9 cellular contexts compared by ENCODE assay signal in genomic region chr7:114082934-114083647, GRCh38.
DNase-seq lines count a peak whose midpoint lies in the region; ATAC-seq, FAIRE-seq and TF ChIP-seq lines count a peak whose summit lies in the region.
"Had no signal": no experiment of that assay in that cellular context is flagged by ENCODE, and none has a peak within 500 bp of the region (broad histone marks: within the 10 kb centered on the region; RNA-seq: fewer than 3 reads in every experiment).

No MANE protein-coding gene starts in this region.

- CTCF ChIA-PET in H1 (lab: Charles Lee; ENCODE audit: partially characterized antibody): interaction anchor here (0.8 to 3.7 kb wide), 10 partner anchors 133 to 1597 kb away, joined by 3 to 27 read pairs (median 3); partner anchors contain the start of gene FOXP2
- CTCF ChIA-PET in PC-3 (lab: Charles Lee): no interaction called here

- POLR2A ChIA-PET in H1 (lab: Charles Lee; ENCODE audit: partially characterized antibody): interaction anchor here (0.7 kb wide), 1 partner anchor 841 kb away, joined by 3 read pairs; no protein-coding TSS in a partner anchor
- POLR2A ChIA-PET in PC-3 (lab: Charles Lee; ENCODE audit: unreplicated experiment): no interaction called here

- in situ Hi-C loops in transverse colon (cut with MboI; ENCODE audit: low pct_ligation_motif_present in 1 of 4, low pct_unique_long_range_greater_than_20kb in 1 of 4, low sequenced_read_pairs in 3 of 4): loop anchor here in 3 of 4 donors (10.0 to 25.0 kb wide), 4 partner anchors 329 to 579 kb away; partner anchors contain the start of gene FOXP2 (in 3 of the 3)

- no peaks in the 10 kb centered on the region for H3K79me1 ChIP-seq in H1 (ENCODE audit: low read depth, low read length)

- TF ChIP-seq CTCF in H1 (IDR thresholded peaks at IDR 0.05; ENCODE audit: control extremely low read depth in 1 of 3, insufficient read depth in 1 of 3, low read depth in 1 of 3, low read length in 3 of 3) (no peak), transverse colon (IDR thresholded peaks at IDR 0.05) (no peak), PC-3 (conservative IDR thresholded peaks at IDR 0.05; ENCODE audit: low read depth, low read length) (no peak)

- H2BK15ac ChIP-seq in H1 (ENCODE audit: low read length): no peak overlapping the region; the same call in 1 of the 2 replicates

- no peak overlapping the region for H2BK120ac ChIP-seq in H1 (replicated peaks; ENCODE audit: low read depth, low read length)

- H3K4me3 Mint-ChIP-seq in activated CD4-positive, alpha-beta T cell treated with anti-CD3 and anti-CD28 coated beads, Interleukin-2, amount 10 ng/mL, durations not matched to agents 24 days and 14 days: peak overlapping the region; percentile 34
- H3K4me3 Mint-ChIP-seq in memory B cell: peak overlapping the region; percentile 37

- no peak overlapping the region for H4K91ac ChIP-seq in H1 (replicated peaks; ENCODE audit: insufficient read length, low read length)

- H3K4me3 ChIP-seq in H1 (ENCODE audit: extremely low read depth in 1 of 4, insufficient read depth in 2 of 4, low read depth in 3 of 4, low read length in 4 of 4) (peak overlapping the region; percentile 44 to 71 (median 59)), transverse colon (peak overlapping the region; percentile 31 to 71 (median 67)), PC-3 (ENCODE audit: low read length) (no peak overlapping the region)
- H3K4me3 ChIP-seq: BLaER1 had no signal

- H3K36me3 Mint-ChIP-seq in activated CD4-positive, alpha-beta T cell treated with anti-CD3 and anti-CD28 coated beads, Interleukin-2, amount 10 ng/mL, durations not matched to agents 24 days and 14 days (ENCODE audit: low read depth): no peaks in the 10 kb centered on the region
- H3K36me3 Mint-ChIP-seq in memory B cell: no peaks in the 10 kb centered on the region

- no peak; a peak in 1 of 4 replicates for TF ChIP-seq RAD21 in H1 (IDR thresholded peaks at IDR 0.05 in 1 of 2, conservative IDR thresholded peaks at IDR 0.05 in 1 of 2; ENCODE audit: low read depth in 2 of 2, low read length in 2 of 2)

- WGBS in H1 (ENCODE audit: extremely low coverage in 1 of 2, insufficient coverage in 1 of 2, insufficient read length in 1 of 2, insufficient replicate concordance in 2 of 2, low coverage in 1 of 2, low lambda C conversion rate in 2 of 2, missing lambda C conversion rate in 1 of 2), 2 experiments: 1% methylated on average over 43 of the region's 45 CpGs; no CpG with 5 or more reads in 1 of the 2 experiments
- 0 to 3% methylated on average over 6 to 45 of the region's 45 CpGs for WGBS in transverse colon (ENCODE audit: low coverage in 1 of 2), 2 donors

- H3K79me2 ChIP-seq in H1 (ENCODE audit: control insufficient read depth in 1 of 2, insufficient read depth in 2 of 2, low read length in 2 of 2) (no peaks in the 10 kb centered on the region), PC-3 (ENCODE audit: low read length) (no peaks in the 10 kb centered on the region)

- no peak overlapping the region for H3K56ac ChIP-seq in H1 (replicated peaks; ENCODE audit: insufficient read length, low read depth, low read length)

- H3K9me3 Mint-ChIP-seq in activated CD4-positive, alpha-beta T cell treated with anti-CD3 and anti-CD28 coated beads, Interleukin-2, amount 10 ng/mL, durations not matched to agents 24 days and 14 days: peaks cover 4% of the 10 kb centered on the region
- H3K9me3 Mint-ChIP-seq in memory B cell: no peaks in the 10 kb centered on the region

- H4K5ac ChIP-seq in H1 (ENCODE audit: insufficient read length, low read depth, low read length): no peak overlapping the region

- no peak overlapping the region for H2BK20ac ChIP-seq in H1 (ENCODE audit: low read length)

- no peak overlapping the region for H3K14ac ChIP-seq in H1 (ENCODE audit: insufficient read length)

- H3K9ac ChIP-seq in H1 (replicated peaks in 1 of 4; ENCODE audit: extremely low read depth in 1 of 4, low read depth in 3 of 4, low read length in 3 of 4) (0 out of 7 replicates have a peak overlapping the region, but pooled peaks of 1 of the 4 experiments have one; percentile 24), PC-3 (ENCODE audit: low read length) (no peak overlapping the region)
- H3K9ac ChIP-seq: BLaER1 had no signal

- H4K20me1 ChIP-seq in H1 (replicated peaks in 1 of 2; ENCODE audit: control insufficient read depth in 1 of 2, insufficient read depth in 2 of 2, low read length in 2 of 2) (no peaks in the 10 kb centered on the region), PC-3 (ENCODE audit: low read length) (no peaks in the 10 kb centered on the region)

- peaks cover 34% of the 10 kb centered on the region for H3K4me1 Mint-ChIP-seq in activated CD4-positive, alpha-beta T cell treated with anti-CD3 and anti-CD28 coated beads, Interleukin-2, amount 10 ng/mL, durations not matched to agents 24 days and 14 days
- peaks cover 37% of the 10 kb centered on the region for H3K4me1 Mint-ChIP-seq in memory B cell

- DNase-seq in activated CD4-positive, alpha-beta T cell treated with anti-CD3 and anti-CD28 coated beads, Interleukin-2, amount 10 ng/mL, durations not matched to agents 24 days and 14 days: peak; percentile 61
- no peak for DNase-seq in activated CD4-positive, alpha-beta T cell treated with anti-CD3 and anti-CD28 coated beads for 1 hour
- DNase-seq in H1 (ENCODE audit: low read depth in 1 of 2, low spot score in 2 of 2): peak in 1 of 2 experiments; percentile 75
- peak in 1 of 2 donors; percentile 11 for DNase-seq in memory B cell (ENCODE audit: low spot score in 2 of 2)
- peak; percentile 46 for DNase-seq in transverse colon
- DNase-seq in DMS114 treated with DMSO at 0.1 percent for 48 hours (lab: John Stamatoyannopoulos, UW; ENCODE audit: unreplicated experiment): no peak
- no peak for DNase-seq in PC-3

- H3K4ac ChIP-seq in H1 (replicated peaks; ENCODE audit: insufficient read length, low read depth, low read length): no peak overlapping the region

- intact Hi-C loops in activated CD4-positive, alpha-beta T cell treated with anti-CD3 and anti-CD28 coated beads, Interleukin-2, amount 10 ng/mL, durations not matched to agents 24 days and 14 days (cut with micrococcal nuclease): loop anchor here (5.0 to 10.0 kb wide), 5 partner anchors 332 to 1829 kb away; partner anchors contain the start of gene FOXP2
- intact Hi-C loops in transverse colon (cut with DNase I; ENCODE audit: low total_unique reads) (loop anchor here (10.0 kb wide), 2 partner anchors 582 to 842 kb away; partner anchors contain the start of gene MDFIC), PC-3 (cut with micrococcal nuclease) (loop anchor here (1.0 to 5.0 kb wide), 5 partner anchors 322 to 1827 kb away; no protein-coding TSS in a partner anchor)

- H3K23me2 ChIP-seq in H1 (ENCODE audit: low read depth, low read length): peaks cover 36% of the 10 kb centered on the region

- no peak overlapping the region for H4K8ac ChIP-seq in H1 (ENCODE audit: extremely low read depth, insufficient read depth, low read length)

- TF ChIP-seq EP300 in H1 (IDR thresholded peaks at IDR 0.05; ENCODE audit: borderline replicate concordance in 1 of 2, low read depth in 2 of 2, low read length in 2 of 2): no peak
- no peak for TF ChIP-seq EP300 in transverse colon (IDR thresholded peaks at IDR 0.05; ENCODE audit: low read depth)

- peaks cover 74% of the 10 kb centered on the region for H3K27me3 Mint-ChIP-seq in activated CD4-positive, alpha-beta T cell treated with anti-CD3 and anti-CD28 coated beads, Interleukin-2, amount 10 ng/mL, durations not matched to agents 24 days and 14 days
- peaks cover 38% of the 10 kb centered on the region for H3K27me3 Mint-ChIP-seq in memory B cell

- H3K36me3 ChIP-seq in H1 (ENCODE audit: control insufficient read depth in 2 of 4, insufficient read depth in 4 of 4, low read length in 3 of 4): no peaks in the 10 kb centered on the region; a peak in 1 of 8 replicates
- no peaks in the 10 kb centered on the region for H3K36me3 ChIP-seq in transverse colon
- H3K36me3 ChIP-seq in PC-3 (ENCODE audit: low read depth, low read length): no peaks in the 10 kb centered on the region
- H3K36me3 ChIP-seq: BLaER1 had no signal

- no peak overlapping the region for H3K27ac Mint-ChIP-seq in activated CD4-positive, alpha-beta T cell treated with anti-CD3 and anti-CD28 coated beads, Interleukin-2, amount 10 ng/mL, durations not matched to agents 24 days and 14 days
- no peak overlapping the region for H3K27ac Mint-ChIP-seq in memory B cell

- H3K9me2 ChIP-seq in PC-3 (replicated peaks; ENCODE audit: low read length): no peaks in the 10 kb centered on the region

- H3K9me3 ChIP-seq in H1 (ENCODE audit: insufficient read depth in 2 of 2, low read depth in 1 of 2, low read length in 1 of 2): no peaks in the 10 kb centered on the region
- H3K9me3 ChIP-seq in transverse colon: no peaks in the 10 kb centered on the region
- no peaks in the 10 kb centered on the region for H3K9me3 ChIP-seq in PC-3 (ENCODE audit: low read length)

- H2BK5ac ChIP-seq in H1 (ENCODE audit: low read depth, low read length): no peak overlapping the region

- TF ChIP-seq POLR2A in H1 (IDR thresholded peaks at IDR 0.05; ENCODE audit: control extremely low read depth in 1 of 2, low read depth in 2 of 2, low read length in 2 of 2) (no peak), transverse colon (IDR thresholded peaks at IDR 0.05) (no peak)

- H3F3A ChIP-seq in PC-3 (ENCODE audit: low read length, unreplicated experiment): no peaks in the 10 kb centered on the region

- H3K27me3 ChIP-seq in H1 (replicated peaks in 1 of 4; ENCODE audit: control insufficient read depth in 3 of 4, extremely low read depth in 1 of 4, insufficient read depth in 3 of 4, low read length in 3 of 4) (peaks cover 31 to 62% (median 51%) of the 10 kb centered on the region in 4 experiments; a peak in 6 of 7 replicates), transverse colon (peaks cover 49% of the 10 kb centered on the region), PC-3 (ENCODE audit: low read length) (peaks cover 90% of the 10 kb centered on the region)

- no peak overlapping the region for H3K27ac ChIP-seq in H1 (ENCODE audit: low read depth, low read length)
- H3K27ac ChIP-seq in transverse colon: peak overlapping the region; percentile 95 to 98 (median 96)
- H3K27ac ChIP-seq in PC-3 (ENCODE audit: low read length): no peak overlapping the region
- H3K27ac ChIP-seq: BLaER1 had no signal

- no TSS peak for BruUV-seq in PC-3 (replicated peaks; lab: Mats Ljungman, UMichigan)

- H3K18ac ChIP-seq in H1 (ENCODE audit: extremely low read depth, low read length): 0 out of 2 replicates have a peak overlapping the region, but pooled peaks have one; percentile 6

- H2BK12ac ChIP-seq in H1 (ENCODE audit: low read depth, low read length): no peak overlapping the region

- H3K23ac ChIP-seq in H1 (ENCODE audit: insufficient read length): no peak overlapping the region

- no peak for ATAC-seq in memory B cell (ENCODE audit: low read depth)
- no peak for ATAC-seq in HG02571 (IDR thresholded peaks at IDR 0.05; ENCODE audit: unreplicated experiment)
- no peak for ATAC-seq in PC-3

- H2AK5ac ChIP-seq in H1 (ENCODE audit: low read depth, low read length): no peak overlapping the region

- H2AFZ ChIP-seq in H1 (ENCODE audit: low read length): peak overlapping the region; percentile 60; the same call in 1 of the 2 replicates
- no peak overlapping the region for H2AFZ ChIP-seq in PC-3 (ENCODE audit: low read length)

- H3K4me1 ChIP-seq in H1 (replicated peaks in 1 of 4; ENCODE audit: control insufficient read depth in 3 of 4, insufficient read depth in 4 of 4, low read length in 3 of 4) (peaks cover 2 to 12% (median 6%) of the 10 kb centered on the region in 4 experiments), transverse colon (peaks cover 0 to 38% (median 20%) of the 10 kb centered on the region in 4 donors), PC-3 (ENCODE audit: insufficient read depth, low read length) (no peaks in the 10 kb centered on the region)

- H3K4me2 ChIP-seq in H1 (ENCODE audit: insufficient read depth in 1 of 2, low read depth in 2 of 2, low read length in 2 of 2) (peak overlapping the region; percentile 83 to 100), PC-3 (ENCODE audit: low read length) (no peak overlapping the region)
- H3K4me2 ChIP-seq: BLaER1 had no signal

- FAIRE-seq in H1 (lab: Jason Lieb, UNC): no peak

Comparison
In these comparisons a context has a peak if more than half of its experiments do, and no peak if none do; other contexts are left out.
1. DNase-seq: peak in activated CD4-positive, alpha-beta T cell treated with anti-CD3 and anti-CD28 coated beads, Interleukin-2, amount 10 ng/mL, durations not matched to agents 24 days and 14 days (single experiment) and transverse colon (single experiment); none in activated CD4-positive, alpha-beta T cell treated with anti-CD3 and anti-CD28 coated beads for 1 hour (single experiment), DMS114 treated with DMSO at 0.1 percent for 48 hours (single experiment) and PC-3 (single experiment).
2. H3K27ac ChIP-seq: peak in transverse colon (4 of 4); none in H1 (single experiment) and PC-3 (single experiment).